18 cellular contexts compared by ENCODE assay signal in genomic region chr2:143410097-143410897, GRCh38.
"Had no signal": no experiment of that assay in that cellular context is flagged by ENCODE, and none has a peak within 500 bp of the region (broad histone marks: within the 10 kb centered on the region; RNA-seq: fewer than 3 reads in every experiment).

No MANE protein-coding gene starts in this region.

- H3K4me1 ChIP-seq: gastrocnemius medialis, left ventricle myocardium inferior, neural progenitor cell, upper lobe of right lung had no signal

- H3K4me3 ChIP-seq: gastrocnemius medialis, left ventricle myocardium inferior, neural progenitor cell, upper lobe of right lung had no signal

- H3K27ac ChIP-seq: gastrocnemius medialis, left ventricle myocardium inferior, neural progenitor cell, upper lobe of right lung had no signal

- H3K9me3 ChIP-seq: gastrocnemius medialis, upper lobe of right lung had no signal

- H3K4me1 Mint-ChIP-seq: neural progenitor cell had no signal

- H3K27ac Mint-ChIP-seq: activated naive CD8-positive, alpha-beta T cell treated with anti-CD3 and anti-CD28 coated beads, Interleukin-2, amount 10 ng/mL, durations not matched to agents 7 days and 5 days; activated T-cell treated with anti-CD3 and anti-CD28 coated beads, Interleukin-2, amount 50 U/mL, for 24 hours; neural progenitor cell had no signal

- H3K4me3 Mint-ChIP-seq: activated naive CD8-positive, alpha-beta T cell treated with anti-CD3 and anti-CD28 coated beads, Interleukin-2, amount 10 ng/mL, durations not matched to agents 7 days and 5 days; activated T-cell treated with anti-CD3 and anti-CD28 coated beads, Interleukin-2, amount 50 U/mL, for 24 hours; naive thymus-derived CD4-positive, alpha-beta T cell; neural progenitor cell had no signal

- DNase-seq: activated CD4-positive, alpha-beta T cell treated with anti-CD3 and anti-CD28 coated beads, Interleukin-2, amount 50 U/mL, for 1 hour; activated CD4-positive, CD25-positive, alpha-beta regulatory T cell; activated naive CD4-positive, alpha-beta T cell treated with Interleukin-2 at 50 U/mL for 16 hours; activated naive CD8-positive, alpha-beta T cell treated with anti-CD3 and anti-CD28 coated beads, Interleukin-2, amount 10 ng/mL, durations not matched to agents 7 days and 5 days; activated T-cell treated with anti-CD3 and anti-CD28 coated beads, Interleukin-2, amount 50 U/mL, for 24 hours; effector CD4-positive, alpha-beta T cell; erythroblast; gastrocnemius medialis; hippocampal formation; kidney glomerular epithelial cell; left ventricle myocardium inferior; naive thymus-derived CD4-positive, alpha-beta T cell; stimulated activated CD4-positive, alpha-beta T cell treated with anti-CD3 and anti-CD28 coated beads, Interleukin-4, amount 100 ng/mL, for 24 hours; stimulated activated naive CD8-positive, alpha-beta T cell treated with anti-CD3 and anti-CD28 coated beads, Interleukin-15, Interleukin-2, amounts not matched to agents 100 U/mL and 50 U/mL, for 24 hours; T-helper 1 cell; T-helper 9 cell; upper lobe of right lung had no signal

- H3K36me3 ChIP-seq: gastrocnemius medialis, left ventricle myocardium inferior, upper lobe of right lung had no signal

- H3K27me3 ChIP-seq: gastrocnemius medialis, neural progenitor cell, upper lobe of right lung had no signal

- H3K9me3 Mint-ChIP-seq: activated T-cell treated with anti-CD3 and anti-CD28 coated beads, Interleukin-2, amount 50 U/mL, for 24 hours; neural progenitor cell had no signal

- H3K27me3 Mint-ChIP-seq: activated naive CD8-positive, alpha-beta T cell treated with anti-CD3 and anti-CD28 coated beads, Interleukin-2, amount 10 ng/mL, durations not matched to agents 7 days and 5 days; activated T-cell treated with anti-CD3 and anti-CD28 coated beads, Interleukin-2, amount 50 U/mL, for 24 hours; naive thymus-derived CD4-positive, alpha-beta T cell had no signal

- ATAC-seq: gastrocnemius medialis; naive thymus-derived CD4-positive, alpha-beta T cell; stimulated activated naive CD8-positive, alpha-beta T cell treated with anti-CD3 and anti-CD28 coated beads, Interleukin-15, Interleukin-2, amounts not matched to agents 100 U/mL and 50 U/mL, for 24 hours; upper lobe of right lung had no signal

- H3K36me3 Mint-ChIP-seq: neural progenitor cell had no signal
